Comparison of ENCODE assay signal across 8 cellular contexts in the genomic region with DNA sequence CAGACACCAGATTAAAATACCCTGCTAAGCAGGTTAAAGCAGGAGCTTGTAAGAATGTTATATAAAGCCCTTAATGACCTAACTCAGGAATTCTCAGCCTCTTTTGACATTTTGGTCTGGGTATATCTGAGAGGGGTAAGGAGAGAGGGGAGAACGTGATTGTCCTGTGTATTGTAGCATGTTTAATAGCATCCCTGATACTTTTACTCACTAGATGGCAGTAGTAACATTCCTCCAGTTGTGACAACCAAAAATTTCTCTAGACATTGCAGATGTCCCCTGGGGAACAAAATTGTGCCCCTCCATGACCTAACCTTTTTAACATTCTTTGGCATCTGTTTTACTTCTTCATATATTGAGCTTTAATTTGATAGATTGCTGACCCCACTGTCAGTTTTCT.
A peak's percentile ranks its signal among the peaks of the same experiment; 100 is the strongest.
DNase-seq lines count a peak whose midpoint lies in the region; ATAC-seq lines count a peak whose summit lies in the region.

No MANE protein-coding gene starts in this region.

- no peak overlapping the region for H3K27ac Mint-ChIP-seq in activated naive CD8-positive, alpha-beta T cell treated with anti-CD3 and anti-CD28 coated beads, Interleukin-2, amount 50 U/mL, for 24 hours

- H3K36me3 Mint-ChIP-seq in activated naive CD8-positive, alpha-beta T cell treated with anti-CD3 and anti-CD28 coated beads, Interleukin-2, amount 50 U/mL, for 24 hours (ENCODE audit: low read depth), result peaks cover 70% of the 10 kb centered on the region

- DNase-seq in GDM1 (lab: John Stamatoyannopoulos, UW), result peak; percentile 0
- DNase-seq in activated naive CD8-positive, alpha-beta T cell treated with anti-CD3 and anti-CD28 coated beads, Interleukin-2, amount 50 U/mL, for 24 hours, result no peak
- peak; percentile 16 for DNase-seq in medulla oblongata (ENCODE audit: extremely low spot score)
- no peak for DNase-seq in iPS-NIHi11 (ENCODE audit: low spot score)
- no peak for DNase-seq in C1 segment of cervical spinal cord (lab: John Stamatoyannopoulos, UW)
- no peak for DNase-seq in NCI-H345 treated with DMSO at 0.1 percent for 48 hours (lab: John Stamatoyannopoulos, UW; ENCODE audit: unreplicated experiment)
- DNase-seq in amniotic stem cell (lab: John Stamatoyannopoulos, UW), result no peak

- no peaks in the 10 kb centered on the region for H3K27me3 Mint-ChIP-seq in activated naive CD8-positive, alpha-beta T cell treated with anti-CD3 and anti-CD28 coated beads, Interleukin-2, amount 50 U/mL, for 24 hours

- no peaks in the 10 kb centered on the region for H3K4me1 Mint-ChIP-seq in activated naive CD8-positive, alpha-beta T cell treated with anti-CD3 and anti-CD28 coated beads, Interleukin-2, amount 50 U/mL, for 24 hours

- H3K9me3 Mint-ChIP-seq in activated naive CD8-positive, alpha-beta T cell treated with anti-CD3 and anti-CD28 coated beads, Interleukin-2, amount 50 U/mL, for 24 hours, result no peaks in the 10 kb centered on the region

- ATAC-seq in HG02623 (IDR thresholded peaks at IDR 0.05; ENCODE audit: unreplicated experiment), result peak; percentile 48
- peak; percentile 36 for ATAC-seq in activated naive CD8-positive, alpha-beta T cell treated with anti-CD3 and anti-CD28 coated beads, Interleukin-2, amount 50 U/mL, for 24 hours

- H3K4me3 Mint-ChIP-seq in activated naive CD8-positive, alpha-beta T cell treated with anti-CD3 and anti-CD28 coated beads, Interleukin-2, amount 50 U/mL, for 24 hours, result no peak overlapping the region

Comparison
In these comparisons a context has a peak if more than half of its experiments do, and no peak if none do; other contexts are left out.
1. DNase-seq: peak in GDM1 (single experiment) and medulla oblongata (single experiment); none in activated naive CD8-positive, alpha-beta T cell treated with anti-CD3 and anti-CD28 coated beads, Interleukin-2, amount 50 U/mL, for 24 hours (single experiment), iPS-NIHi11 (single experiment), C1 segment of cervical spinal cord (0 of 14), NCI-H345 treated with DMSO at 0.1 percent for 48 hours (single experiment) and amniotic stem cell (single experiment).